In the genomic region with DNA sequence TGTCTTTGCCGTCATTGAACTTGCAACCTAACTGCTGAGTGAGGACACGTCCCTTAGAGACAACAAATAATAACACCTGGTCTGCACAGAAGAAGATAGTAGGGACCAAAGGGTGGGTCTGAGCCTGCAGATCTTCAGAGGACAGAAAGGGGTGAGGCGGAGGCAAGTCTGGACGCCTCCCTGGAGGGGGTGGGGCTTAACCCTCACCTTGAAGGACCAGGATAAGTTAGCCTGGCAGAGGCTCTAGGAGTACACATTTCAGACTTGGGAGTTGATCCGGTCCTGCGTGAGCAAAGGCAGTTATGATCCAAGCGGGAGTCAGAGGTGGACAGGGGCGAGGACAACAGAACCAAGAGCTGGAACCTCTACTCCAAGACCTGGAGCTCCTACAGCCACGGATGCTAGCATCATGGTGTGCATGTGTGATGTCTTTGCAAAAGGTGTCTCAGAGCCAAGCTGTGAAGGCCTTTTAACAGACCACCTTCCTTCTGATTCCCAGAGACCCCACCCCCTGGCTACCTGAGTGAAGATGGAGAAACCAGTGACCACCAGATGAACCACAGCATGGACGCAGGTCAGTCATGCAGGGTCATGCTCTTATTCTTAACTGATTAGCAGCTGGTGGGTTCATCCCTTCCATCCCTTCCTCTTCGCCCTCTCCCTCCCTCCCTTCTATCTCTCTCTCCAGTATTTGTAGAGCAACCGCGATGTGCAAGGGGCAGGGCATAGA, we compare ENCODE assay signal across 13 cellular contexts.
A peak's percentile ranks its signal among the peaks of the same experiment; 100 is the strongest.
DNase-seq lines count a peak whose midpoint lies in the region; ATAC-seq, FAIRE-seq and TF ChIP-seq lines count a peak whose summit lies in the region.
"Had no signal": no experiment of that assay in that cellular context is flagged by ENCODE, and none has a peak within 500 bp of the region (broad histone marks: within the 10 kb centered on the region; RNA-seq: fewer than 3 reads in every experiment).

No MANE protein-coding gene starts in this region.

- H3K9me3 Mint-ChIP-seq in natural killer cell = no peaks in the 10 kb centered on the region

- DNase-seq in GM12892 (ENCODE audit: insufficient read length) = no peak
- DNase-seq in RWPE2 (ENCODE audit: low spot score) = no peak
- no peak for DNase-seq in esophagus squamous epithelium (lab: John Stamatoyannopoulos, UW)
- DNase-seq in psoas muscle = no peak
- DNase-seq in WERI-Rb-1 = no peak
- DNase-seq in natural killer cell = no peak
- DNase-seq in cerebellar cortex (ENCODE audit: low spot score) = no peak
- DNase-seq: NCI-H187 treated with DMSO at 0.1 percent for 48 hours, NCI-H524, stomach had no signal

- H3K4me1 Mint-ChIP-seq in natural killer cell = peaks cover 28 to 41% of the 10 kb centered on the region in 2 donors

- intact Hi-C loops in esophagus squamous epithelium (cut with DNase I) (no loop called here), psoas muscle (cut with DNase I) (loop anchor here (5.0 kb wide), 2 partner anchors 39 to 84 kb away; no protein-coding TSS in a partner anchor), natural killer cell (cut with micrococcal nuclease) (no loop called here)

- H3K27me3 ChIP-seq in RWPE2 (ENCODE audit: insufficient read depth, poor library complexity, severe bottlenecking) (no peaks in the 10 kb centered on the region), esophagus squamous epithelium (no peaks in the 10 kb centered on the region), psoas muscle (ENCODE audit: insufficient read depth in 3 of 3, low read length in 2 of 3) (no peaks in the 10 kb centered on the region), WERI-Rb-1 (ENCODE audit: insufficient read depth, low read depth, severe bottlenecking) (no peaks in the 10 kb centered on the region)
- H3K27me3 ChIP-seq: stomach had no signal

- H3K4me3 Mint-ChIP-seq in natural killer cell = no peak overlapping the region

- H3K36me3 ChIP-seq in RWPE2 (ENCODE audit: low read depth) = peaks cover 88% of the 10 kb centered on the region
- H3K36me3 ChIP-seq in esophagus squamous epithelium = peaks cover 0 to 67% (median 12%) of the 10 kb centered on the region in 3 donors
- peaks cover 0 to 28% of the 10 kb centered on the region in 2 donors for H3K36me3 ChIP-seq in psoas muscle (ENCODE audit: insufficient read depth in 1 of 2, low read depth in 1 of 2)
- no peaks in the 10 kb centered on the region for H3K36me3 ChIP-seq in WERI-Rb-1

- H3K4me3 ChIP-seq in RWPE2 (ENCODE audit: severe bottlenecking) = no peak overlapping the region
- peak overlapping the region; percentile 30 to 51 (median 43) for H3K4me3 ChIP-seq in esophagus squamous epithelium
- H3K4me3 ChIP-seq in psoas muscle = peak overlapping the region; percentile 36
- H3K4me3 ChIP-seq in WERI-Rb-1 (ENCODE audit: low read depth, low read length) = no peak overlapping the region
- H3K4me3 ChIP-seq: stomach had no signal

- peak; percentile 34; the same call in 2 of the 3 replicates for ATAC-seq in RWPE2 (ENCODE audit: low read depth)
- peak in 1 of 4 donors; percentile 1 for ATAC-seq in psoas muscle
- no peak for ATAC-seq in GM18511 (IDR thresholded peaks at IDR 0.05; ENCODE audit: unreplicated experiment)
- ATAC-seq in natural killer cell = no peak

- TF ChIP-seq POLR2A in GM12892 (IDR thresholded peaks at IDR 0.05; ENCODE audit: low read depth, low read length) (no peak), esophagus squamous epithelium (IDR thresholded peaks at IDR 0.05) (peak in 1 of 4 donors; percentile 16)

- H3K36me3 Mint-ChIP-seq in natural killer cell = peaks cover 14% of the 10 kb centered on the region

- peak overlapping the region in 1 of 2 donors; percentile 60 for H3K27ac Mint-ChIP-seq in natural killer cell

- H3K27me3 Mint-ChIP-seq in natural killer cell (ENCODE audit: low read depth in 2 of 2) = no peaks in the 10 kb centered on the region

- TF ChIP-seq CTCF in RWPE2 (IDR thresholded peaks at IDR 0.05; ENCODE audit: poor library complexity, severe bottlenecking) (no peak), esophagus squamous epithelium (IDR thresholded peaks at IDR 0.05) (no peak), psoas muscle (IDR thresholded peaks at IDR 0.05) (no peak), WERI-Rb-1 (IDR thresholded peaks at IDR 0.05; ENCODE audit: low read depth, low read length) (no peak), natural killer cell (IDR thresholded peaks at IDR 0.05) (no peak)

- no peaks in the 10 kb centered on the region for H3K9me3 ChIP-seq in RWPE2 (ENCODE audit: severe bottlenecking)
- no peaks in the 10 kb centered on the region for H3K9me3 ChIP-seq in esophagus squamous epithelium
- no peaks in the 10 kb centered on the region for H3K9me3 ChIP-seq in psoas muscle
- H3K9me3 ChIP-seq in WERI-Rb-1 (ENCODE audit: severe bottlenecking) = no peaks in the 10 kb centered on the region
- H3K9me3 ChIP-seq: stomach had no signal

- peak; percentile 48 for FAIRE-seq in GM12892 (lab: Jason Lieb, UNC)
- FAIRE-seq: G401.6, GM18507 had no signal

- peaks cover 3% of the 10 kb centered on the region for H3K4me1 ChIP-seq in RWPE2 (ENCODE audit: insufficient read depth, poor library complexity, severe bottlenecking)
- peaks cover 38 to 90% (median 64%) of the 10 kb centered on the region in 3 donors for H3K4me1 ChIP-seq in esophagus squamous epithelium
- peaks cover 93% of the 10 kb centered on the region for H3K4me1 ChIP-seq in psoas muscle

- WGBS in esophagus squamous epithelium, 2 donors = 49 to 68% methylated on average over 11 to 13 of the region's 13 CpGs
- WGBS in psoas muscle, 3 donors = 57 to 71% (median 59%) methylated on average over 12 to 13 of the region's 13 CpGs

- H3K27ac ChIP-seq in RWPE2 (ENCODE audit: poor library complexity, severe bottlenecking) = no peak overlapping the region
- H3K27ac ChIP-seq in esophagus squamous epithelium = peak overlapping the region; percentile 78 to 89 (median 88)
- H3K27ac ChIP-seq in psoas muscle = peak overlapping the region; percentile 88
- no peak overlapping the region for H3K27ac ChIP-seq in WERI-Rb-1

Comparison
In these comparisons a context has a peak if more than half of its experiments do, and no peak if none do; other contexts are left out.
1. H3K27ac ChIP-seq: peak in esophagus squamous epithelium (4 of 4) and psoas muscle (single experiment); none in RWPE2 (single experiment) and WERI-Rb-1 (single experiment).
2. H3K4me3 ChIP-seq: peak in esophagus squamous epithelium (4 of 4) and psoas muscle (single experiment); none in RWPE2 (single experiment) and WERI-Rb-1 (single experiment).
3. intact Hi-C loops: an anchor here in psoas muscle (5.0 kb wide); none called in esophagus squamous epithelium and natural killer cell.